In the genomic region with DNA sequence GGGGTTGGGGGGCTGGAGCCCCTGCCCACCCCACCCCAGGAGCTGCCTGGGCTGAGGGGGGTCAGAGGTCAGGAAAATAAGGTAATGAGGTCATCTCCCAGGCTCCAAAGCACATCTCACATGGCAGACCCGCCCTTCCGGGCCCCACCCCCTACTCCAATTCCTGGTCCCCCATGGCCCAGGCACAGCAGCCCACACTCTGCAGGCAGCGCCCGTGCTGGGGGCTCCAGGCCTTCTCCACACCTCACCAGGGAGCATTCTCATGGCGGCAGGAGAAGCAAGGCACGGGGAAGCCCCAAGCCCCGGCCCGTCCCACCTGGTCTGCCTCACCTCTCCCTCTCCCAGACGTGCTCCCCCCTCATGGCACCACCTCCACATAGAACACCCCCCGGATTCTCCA, we compare ENCODE assay signal across 8 cellular contexts. TPM values are rescaled to one million over a fixed set of nuclear protein-coding genes. Genes with fewer than 3 reads are reported as not detected.
"Had no signal": no experiment of that assay in that cellular context is flagged by ENCODE, and none has a peak within 500 bp of the region (broad histone marks: within the 10 kb centered on the region; RNA-seq: fewer than 3 reads in every experiment).

No MANE protein-coding gene starts in this region.

- DNase-seq: GDM1, GF-D8 had no signal

- H3K4me3 ChIP-seq: GM12878 had no signal

- ATAC-seq: GM12878 had no signal

- FAIRE-seq: G401.6, GM12878, GM12891, GM12892, GM18507, GM19239 had no signal

RNA-seq across cellular contexts. Expression of a gene that starts 43.8 kb away (rescaled TPM):
- total RNA-seq: GM12878 had no signal
- polyA plus RNA-seq: GM12878 had no signal

RNA-seq across cellular contexts. Expression of a gene that starts 52.8 kb away (rescaled TPM):
- total RNA-seq: GM12878 had no signal
- polyA plus RNA-seq: GM12878 had no signal
